In the genomic region with DNA sequence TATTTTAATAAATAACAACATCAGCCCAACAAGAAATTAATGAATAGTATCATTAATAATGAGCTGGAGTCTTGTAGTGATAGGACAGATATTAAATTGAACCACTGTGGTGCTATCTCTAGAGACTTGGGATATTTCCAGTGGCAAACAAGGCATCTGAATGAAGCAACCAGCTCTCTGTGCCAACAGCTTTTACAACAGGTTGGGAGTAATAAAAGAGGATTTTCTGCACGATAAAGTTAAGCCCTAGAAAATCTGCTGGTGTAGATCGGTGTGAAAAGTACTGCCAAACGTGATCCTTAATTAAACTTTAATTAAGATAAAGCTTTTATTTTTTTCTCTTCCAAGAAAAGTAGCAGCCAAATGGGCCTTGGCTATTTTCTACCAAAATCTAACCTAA, we compare ENCODE assay signal across 17 cellular contexts.
DNase-seq lines count a peak whose midpoint lies in the region; TF ChIP-seq lines count a peak whose summit lies in the region.
"Had no signal": no experiment of that assay in that cellular context is flagged by ENCODE, and none has a peak within 500 bp of the region (broad histone marks: within the 10 kb centered on the region; RNA-seq: fewer than 3 reads in every experiment).

No MANE protein-coding gene starts in this region.

- no peaks in the 10 kb centered on the region for H3K9me3 ChIP-seq in osteoblast (ENCODE audit: low read depth, low read length)
- H3K9me3 ChIP-seq: A549, Caco-2, HAP-1 had no signal

- no peaks in the 10 kb centered on the region for H4K20me1 ChIP-seq in osteoblast (ENCODE audit: insufficient read depth, low read length)

- no peak for TF ChIP-seq CTCF in osteoblast (IDR thresholded peaks at IDR 0.05; ENCODE audit: extremely low read depth, low read depth, low read length)

- no peaks in the 10 kb centered on the region for H3K79me2 ChIP-seq in osteoblast (ENCODE audit: insufficient read depth, low read length)

- H3K4me2 ChIP-seq in osteoblast (ENCODE audit: insufficient read depth, low read length): no peak overlapping the region
- H3K4me2 ChIP-seq: A549, KMS-11 had no signal

- no peaks in the 10 kb centered on the region for H3K36me3 ChIP-seq in osteoblast (ENCODE audit: insufficient read depth, low read length)
- H3K36me3 ChIP-seq: HAP-1 had no signal

- no peaks in the 10 kb centered on the region for H3K27me3 ChIP-seq in osteoblast (ENCODE audit: insufficient read depth, low read length)

- no peak overlapping the region for H3K27ac ChIP-seq in osteoblast (ENCODE audit: low read depth, low read length)
- H3K27ac ChIP-seq: 22Rv1, A549, C4-2B, KMS-11 had no signal

- H3K4me1 ChIP-seq in osteoblast (ENCODE audit: insufficient read depth, low read length): no peaks in the 10 kb centered on the region
- H3K4me1 ChIP-seq: A549, Caco-2 had no signal

- DNase-seq in DMS 273 (lab: John Stamatoyannopoulos, UW; ENCODE audit: unreplicated experiment): peak; percentile 24
- no peak for DNase-seq in DMS 273 treated with DMSO at 0.1 percent for 48 hours (lab: John Stamatoyannopoulos, UW)
- peak; percentile 30 for DNase-seq in NCI-H446 treated with DMSO at 0.1 percent for 48 hours (lab: John Stamatoyannopoulos, UW)
- peak; percentile 94 for DNase-seq in NCI-H82 treated with DMSO at 0.1 percent for 48 hours (lab: John Stamatoyannopoulos, UW; ENCODE audit: unreplicated experiment)
- DNase-seq in H4 (ENCODE audit: low spot score): no peak
- no peak for DNase-seq in iPS-NIHi11 (ENCODE audit: low spot score)
- no peak for DNase-seq in osteoblast (ENCODE audit: insufficient read length, low spot score, missing footprints)
- DNase-seq: AML-193; Caco-2; CD4-positive, alpha-beta T cell; GDM1; GOT3 had no signal

- H2AFZ ChIP-seq in osteoblast (ENCODE audit: low read length): no peak overlapping the region

- H3K4me3 ChIP-seq in osteoblast (ENCODE audit: insufficient read depth, low read length): no peak overlapping the region
- H3K4me3 ChIP-seq: A549, HAP-1 had no signal

Comparison
In these comparisons a context has a peak if more than half of its experiments do, and no peak if none do; other contexts are left out.
1. DNase-seq: peak in DMS 273 (single experiment), NCI-H446 treated with DMSO at 0.1 percent for 48 hours (single experiment) and NCI-H82 treated with DMSO at 0.1 percent for 48 hours (single experiment); none in DMS 273 treated with DMSO at 0.1 percent for 48 hours (single experiment), H4 (single experiment), iPS-NIHi11 (single experiment) and osteoblast (single experiment).